ENCODE assay signal across 23 cellular contexts in the genomic region with DNA sequence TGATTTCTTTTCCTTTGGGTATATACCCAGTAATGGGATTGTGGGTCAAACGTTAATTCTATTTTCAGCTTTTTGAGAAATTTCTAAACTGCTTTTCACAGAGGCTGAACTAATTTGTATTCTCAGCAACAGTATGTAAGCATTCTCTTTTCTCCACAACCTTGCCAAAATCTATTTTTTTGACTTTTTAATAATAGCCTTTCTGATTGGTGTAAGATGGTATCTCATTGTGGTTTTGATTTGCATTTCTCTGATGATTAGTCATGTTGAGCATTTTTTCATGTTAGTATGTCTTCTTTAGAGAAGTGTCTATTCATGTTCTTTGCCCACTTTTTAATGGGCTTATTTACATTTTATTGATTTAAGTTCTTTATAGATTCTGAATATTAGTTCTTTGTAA.
DNase-seq lines count a peak whose midpoint lies in the region; ATAC-seq and TF ChIP-seq lines count a peak whose summit lies in the region.
"Had no signal": no experiment of that assay in that cellular context is flagged by ENCODE, and none has a peak within 500 bp of the region (broad histone marks: within the 10 kb centered on the region; RNA-seq: fewer than 3 reads in every experiment).

No MANE protein-coding gene starts in this region.

- peaks cover 9% of the 10 kb centered on the region for H3K36me3 Mint-ChIP-seq in natural killer cell
- H3K36me3 Mint-ChIP-seq: CD14-positive monocyte had no signal

- no peaks in the 10 kb centered on the region for H3K9me3 Mint-ChIP-seq in natural killer cell

- H3K27me3 Mint-ChIP-seq in natural killer cell (ENCODE audit: low read depth in 2 of 2) = peaks cover 0 to 3% of the 10 kb centered on the region in 2 donors
- H3K27me3 Mint-ChIP-seq: IgD-negative memory B cell had no signal

- TF ChIP-seq CTCF in natural killer cell (IDR thresholded peaks at IDR 0.05) = no peak

- peak; percentile 36 for ATAC-seq in HG03432 (IDR thresholded peaks at IDR 0.05; ENCODE audit: unreplicated experiment)
- ATAC-seq in left lobe of liver = no peak
- ATAC-seq in HG02981 (IDR thresholded peaks at IDR 0.05; ENCODE audit: unreplicated experiment) = no peak
- ATAC-seq in natural killer cell = no peak
- ATAC-seq: A549, GM12878, Panc1 had no signal

- peak; percentile 53 for DNase-seq in EH (ENCODE audit: low read depth)
- peak; percentile 15 for DNase-seq in amniotic epithelial cell (ENCODE audit: low read depth)
- DNase-seq in left lobe of liver (ENCODE audit: low spot score) = no peak
- no peak for DNase-seq in NK-92 treated with Interleukin-12 subunit alpha and Interleukin-12 subunit beta, amount 100 ng/mL, for 24 hours (lab: John Stamatoyannopoulos, UW)
- DNase-seq in natural killer cell = no peak
- DNase-seq: GDM1, NCI-H1048, NCI-H1417, NCI-H1694, NCI-H2029 treated with DMSO at 0.1 percent for 48 hours, NCI-H226, NCI-H510A, NCI-H69, SHP77 treated with DMSO at 0.1 percent for 48 hours, T-helper 1 cell had no signal

- H3K4me3 Mint-ChIP-seq in natural killer cell = no peak overlapping the region
- H3K4me3 Mint-ChIP-seq: B cell, CD14-positive monocyte, IgD-negative memory B cell had no signal

- no peak overlapping the region for H3K27ac Mint-ChIP-seq in natural killer cell
- H3K27ac Mint-ChIP-seq: B cell, CD14-positive monocyte, IgD-negative memory B cell had no signal

- H3K4me1 Mint-ChIP-seq in natural killer cell = no peaks in the 10 kb centered on the region
- H3K4me1 Mint-ChIP-seq: CD14-positive monocyte had no signal

- intact Hi-C loops in natural killer cell (cut with micrococcal nuclease) = no loop called here

Comparison
In these comparisons a context has a peak if more than half of its experiments do, and no peak if none do; other contexts are left out.
1. DNase-seq: peak in EH (single experiment) and amniotic epithelial cell (single experiment); none in left lobe of liver (single experiment), NK-92 treated with Interleukin-12 subunit alpha and Interleukin-12 subunit beta, amount 100 ng/mL, for 24 hours (single experiment) and natural killer cell (single experiment).